In genomic region chr15:101710806-101711205, GRCh38 we compare ENCODE assay signal across 1 cellular context.
TF ChIP-seq lines count a peak whose summit lies in the region.

No MANE protein-coding gene starts in this region.

TF ChIP-seq in SK-N-SH, 30 proteins besides CTCF, POLR2A, EP300 and RAD21 (continued from another document):
- TF ChIP-seq USF1 (IDR thresholded peaks at IDR 0.05; ENCODE audit: borderline replicate concordance, low read depth) (no peak), GATA2 (CRISPR knock-in tag; IDR thresholded peaks at IDR 0.05) (no peak), YY1 (IDR thresholded peaks at IDR 0.05; ENCODE audit: low read depth) (no peak), JUND (IDR thresholded peaks at IDR 0.05) (no peak), REST (IDR thresholded peaks at IDR 0.05; ENCODE audit: low read depth, low read length) (no peak)
TF ChIP-seq in SK-N-SH: peak in this region for 0.
